In genomic region chr7:38363379-38363778, GRCh38 we compare ENCODE assay signal across 8 cellular contexts.
A peak's percentile ranks its signal among the peaks of the same experiment; 100 is the strongest.
DNase-seq lines count a peak whose midpoint lies in the region; TF ChIP-seq lines count a peak whose summit lies in the region.
"Not testable (repeated sequence)": the region's sequence is repeated elsewhere in the genome, so short reads cannot be mapped to it uniquely, and the experiment has no call there.

No MANE protein-coding gene starts in this region.

- H3K9me3 Mint-ChIP-seq in CD4-positive, alpha-beta memory T cell: not testable (repeated sequence)

- POLR2A ChIA-PET in CD4-positive, alpha-beta memory T cell (lab: Charles Lee; ENCODE audit: partially characterized antibody): interaction anchor here (1.0 kb wide), 1 partner anchor 28 kb away, joined by 5 read pairs; no protein-coding TSS in a partner anchor

- peak overlapping the region; percentile 65 for H3K27ac ChIP-seq in CD4-positive, alpha-beta memory T cell (ENCODE audit: low read depth, low read length)
- H3K27ac ChIP-seq in mesenchymal stem cell (ENCODE audit: low read length, poor library complexity, severe bottlenecking): not testable (repeated sequence)

- H3K4me1 ChIP-seq in CD4-positive, alpha-beta memory T cell (ENCODE audit: insufficient read depth, low read length): peaks cover 61% of the 10 kb centered on the region
- H3K4me1 ChIP-seq in mesenchymal stem cell (ENCODE audit: control insufficient read depth, insufficient read depth, low read depth, low read length): not testable (repeated sequence)

- H3K4ac ChIP-seq in mesenchymal stem cell (ENCODE audit: low read depth in 1 of 2, low read length in 2 of 2): not testable (repeated sequence)

- not testable (repeated sequence) for H3K18ac ChIP-seq in mesenchymal stem cell (ENCODE audit: low read depth in 1 of 2, low read length in 2 of 2)

- H3K36me3 ChIP-seq in CD4-positive, alpha-beta memory T cell (ENCODE audit: insufficient read depth, low read length); H7 (replicated peaks; ENCODE audit: control insufficient read depth, insufficient read depth, low read length); mesenchymal stem cell (ENCODE audit: control insufficient read depth in 1 of 2, insufficient read depth in 2 of 2, low read depth in 1 of 2, low read length in 2 of 2): not testable (repeated sequence)

- not testable (repeated sequence) for H2BK12ac ChIP-seq in mesenchymal stem cell (ENCODE audit: low read length in 2 of 2)

- H3K27me3 ChIP-seq in CD4-positive, alpha-beta memory T cell (ENCODE audit: insufficient read depth, low read length); H7 (ENCODE audit: control insufficient read depth, insufficient read depth, low read length); mesenchymal stem cell (ENCODE audit: control insufficient read depth in 1 of 2, insufficient read depth in 1 of 2, low read length in 2 of 2): not testable (repeated sequence)

- peak; percentile 46 for TF ChIP-seq CTCF in epithelial cell of esophagus (IDR thresholded peaks at IDR 0.05; ENCODE audit: insufficient read depth, low read depth, low read length, missing control alignments)

- not testable (repeated sequence) for H3K23ac ChIP-seq in mesenchymal stem cell (ENCODE audit: low read length in 2 of 2)

- H3K4me3 Mint-ChIP-seq in CD4-positive, alpha-beta memory T cell: peak overlapping the region; percentile 71 to 94 (median 85)

- H4K91ac ChIP-seq in mesenchymal stem cell (ENCODE audit: low read length): not testable (repeated sequence)

- not testable (repeated sequence) for H4K8ac ChIP-seq in mesenchymal stem cell (ENCODE audit: low read length)

- H3K79me1 ChIP-seq in mesenchymal stem cell (replicated peaks; ENCODE audit: low read length, poor library complexity, severe bottlenecking): not testable (repeated sequence)

- 0% methylated on average over 3 of the region's 3 CpGs for WGBS in mesenchymal stem cell

- H3K27me3 Mint-ChIP-seq in CD4-positive, alpha-beta memory T cell: not testable (repeated sequence)

- not testable (repeated sequence) for H2BK5ac ChIP-seq in mesenchymal stem cell (ENCODE audit: low read depth, low read length, poor library complexity, severe bottlenecking)

- not testable (repeated sequence) for H3K14ac ChIP-seq in mesenchymal stem cell (ENCODE audit: low read length in 2 of 2)

- H3K4me1 Mint-ChIP-seq in CD4-positive, alpha-beta memory T cell: peaks cover 44 to 86% (median 49%) of the 10 kb centered on the region in 4 donors

- not testable (repeated sequence) for H3K9ac ChIP-seq in mesenchymal stem cell (ENCODE audit: low read length)

- H2BK120ac ChIP-seq in mesenchymal stem cell (ENCODE audit: low read depth, low read length): not testable (repeated sequence)

- not testable (repeated sequence) for H2AK5ac ChIP-seq in mesenchymal stem cell (ENCODE audit: low read length, severe bottlenecking)

- H2AFZ ChIP-seq in mesenchymal stem cell (ENCODE audit: low read depth, low read length): not testable (repeated sequence)

- H3K9me3 ChIP-seq in CD4-positive, alpha-beta memory T cell (ENCODE audit: control insufficient read depth in 1 of 2, low read length in 2 of 2); mesenchymal stem cell (ENCODE audit: control insufficient read depth, low read length): not testable (repeated sequence)

- H2BK15ac ChIP-seq in mesenchymal stem cell (ENCODE audit: low read depth, poor library complexity, severe bottlenecking): not testable (repeated sequence)

- peak overlapping the region in 1 of 2 donors; percentile 51 for H3K4me3 ChIP-seq in CD4-positive, alpha-beta memory T cell (ENCODE audit: low read length in 2 of 2)
- not testable (repeated sequence) for H3K4me3 ChIP-seq in H7 (ENCODE audit: insufficient read depth, low read depth, low read length); epithelial cell of esophagus (ENCODE audit: low read length); mesenchymal stem cell (ENCODE audit: insufficient read depth in 1 of 2, low read depth in 1 of 2, low read length in 2 of 2)

- peaks cover 0 to 22% of the 10 kb centered on the region in 2 donors for H3K36me3 Mint-ChIP-seq in CD4-positive, alpha-beta memory T cell

- peak; percentile 67 to 81 (median 71) for DNase-seq in CD4-positive, alpha-beta memory T cell
- DNase-seq in H7 (peak; percentile 64), NCI-H2227 (lab: John Stamatoyannopoulos, UW; ENCODE audit: unreplicated experiment) (peak; percentile 9), T-helper 22 cell (ENCODE audit: low read depth) (peak; percentile 44), activated gamma-delta T cell treated with Interleukin-2 at 50 U/mL for 16 hours (peak; percentile 71), mesenchymal stem cell (peak; percentile 30)
- not testable (repeated sequence) for DNase-seq in epithelial cell of esophagus (ENCODE audit: low read depth)
- peak; percentile 49 to 53 for DNase-seq in stimulated activated CD8-positive, alpha-beta memory T cell treated with anti-CD3 and anti-CD28 coated beads, Interleukin-4, amount 100 ng/mL, for 1 hour (ENCODE audit: low read depth in 2 of 2, low spot score in 1 of 2)

- peak overlapping the region; percentile 90 to 97 (median 94) for H3K27ac Mint-ChIP-seq in CD4-positive, alpha-beta memory T cell

- CTCF ChIA-PET in CD4-positive, alpha-beta memory T cell (lab: Charles Lee; ENCODE audit: partially characterized antibody): interaction anchor here (1.0 to 16.6 kb wide), 15 partner anchors 10 to 255 kb away, joined by 3 to 758 read pairs (median 4); no protein-coding TSS in a partner anchor

- intact Hi-C loops in CD4-positive, alpha-beta memory T cell (cut with micrococcal nuclease): loop anchor here (1.0 to 2.0 kb wide), 2 partner anchors 19 to 148 kb away; no protein-coding TSS in a partner anchor

- H3K4me2 ChIP-seq in mesenchymal stem cell (ENCODE audit: low read length, poor library complexity, severe bottlenecking): not testable (repeated sequence)
